Comparison of ENCODE assay signal across 9 cellular contexts in genomic region chr5:132753135-132753987, GRCh38. TPM values are rescaled to one million over a fixed set of nuclear protein-coding genes. Genes with fewer than 3 reads are reported as not detected.
DNase-seq lines count a peak whose midpoint lies in the region; ATAC-seq and TF ChIP-seq lines count a peak whose summit lies in the region.
"Had no signal": no experiment of that assay in that cellular context is flagged by ENCODE, and none has a peak within 500 bp of the region (broad histone marks: within the 10 kb centered on the region; RNA-seq: fewer than 3 reads in every experiment).

No MANE protein-coding gene starts in this region.

- no peak for DNase-seq in CD4-positive, CD25-positive, alpha-beta regulatory T cell
- no peak for DNase-seq in HFFc6
- no peak for DNase-seq in activated naive CD8-positive, alpha-beta T cell treated with anti-CD3 and anti-CD28 coated beads, Interleukin-2, amount 50 U/mL, for 24 hours
- DNase-seq in right lobe of liver, result no peak
- DNase-seq in neuronal stem cell (ENCODE audit: low spot score), result no peak
- DNase-seq in CD1c-positive myeloid dendritic cell (ENCODE audit: extremely low spot score), result no peak

- 40% methylated on average over 1 of the region's 2 CpGs for WGBS in right lobe of liver (ENCODE audit: insufficient coverage, low coverage, low lambda C conversion rate, missing lambda C conversion rate)
- WGBS in neuronal stem cell (ENCODE audit: extremely low coverage in 2 of 2, insufficient read length in 2 of 2, insufficient replicate concordance in 1 of 2), 2 donors, result no CpG with 5 or more reads among the region's 2 CpGs

- H3K23ac ChIP-seq in neuronal stem cell (ENCODE audit: low read depth, low read length, poor library complexity), result no peak overlapping the region

- H3K4me1 Mint-ChIP-seq in CD4-positive, CD25-positive, alpha-beta regulatory T cell, result peaks cover 17 to 29% (median 23%) of the 10 kb centered on the region in 4 donors
- H3K4me1 Mint-ChIP-seq in HFFc6 (ENCODE audit: low read depth), result no peaks in the 10 kb centered on the region
- H3K4me1 Mint-ChIP-seq in activated naive CD8-positive, alpha-beta T cell treated with anti-CD3 and anti-CD28 coated beads, Interleukin-2, amount 50 U/mL, for 24 hours, result peaks cover 29% of the 10 kb centered on the region

- no peak for TF ChIP-seq POLR2A in right lobe of liver (IDR thresholded peaks at IDR 0.05)

- no peak overlapping the region for H3K14ac ChIP-seq in neuronal stem cell (ENCODE audit: low read length)

- peaks cover 18% of the 10 kb centered on the region for H3K36me3 Mint-ChIP-seq in CD4-positive, CD25-positive, alpha-beta regulatory T cell
- peaks cover 1% of the 10 kb centered on the region; the same call in 1 of the 2 replicates for H3K36me3 Mint-ChIP-seq in HFFc6 (ENCODE audit: low read depth)
- no peaks in the 10 kb centered on the region for H3K36me3 Mint-ChIP-seq in activated naive CD8-positive, alpha-beta T cell treated with anti-CD3 and anti-CD28 coated beads, Interleukin-2, amount 50 U/mL, for 24 hours (ENCODE audit: low read depth)

- ATAC-seq in CD4-positive, CD25-positive, alpha-beta regulatory T cell (ENCODE audit: low read depth in 2 of 2), result no peak
- ATAC-seq in activated naive CD8-positive, alpha-beta T cell treated with anti-CD3 and anti-CD28 coated beads, Interleukin-2, amount 50 U/mL, for 24 hours, result peak; percentile 54
- ATAC-seq in right lobe of liver, result peak; percentile 40 to 63 (median 44)
- ATAC-seq in GM18909 (IDR thresholded peaks at IDR 0.05; ENCODE audit: poor library complexity, unreplicated experiment), result no peak
- ATAC-seq in GM21390 (IDR thresholded peaks at IDR 0.05; ENCODE audit: unreplicated experiment), result no peak

- peak overlapping the region; percentile 12 to 76 (median 15) for H3K27ac Mint-ChIP-seq in CD4-positive, CD25-positive, alpha-beta regulatory T cell
- no peak overlapping the region for H3K27ac Mint-ChIP-seq in HFFc6
- no peak overlapping the region for H3K27ac Mint-ChIP-seq in activated naive CD8-positive, alpha-beta T cell treated with anti-CD3 and anti-CD28 coated beads, Interleukin-2, amount 50 U/mL, for 24 hours

- no peak overlapping the region for H2BK120ac ChIP-seq in neuronal stem cell (ENCODE audit: low read depth, low read length)

- H3K4me3 Mint-ChIP-seq in CD4-positive, CD25-positive, alpha-beta regulatory T cell, result no peak overlapping the region
- no peak overlapping the region for H3K4me3 Mint-ChIP-seq in HFFc6
- H3K4me3 Mint-ChIP-seq in activated naive CD8-positive, alpha-beta T cell treated with anti-CD3 and anti-CD28 coated beads, Interleukin-2, amount 50 U/mL, for 24 hours, result no peak overlapping the region

- no peak overlapping the region for H2BK12ac ChIP-seq in neuronal stem cell (ENCODE audit: low read length)

- H3K27ac ChIP-seq in CD4-positive, CD25-positive, alpha-beta regulatory T cell (ENCODE audit: insufficient read depth, low read length, poor library complexity, severe bottlenecking), result no peak overlapping the region
- H3K27ac ChIP-seq in right lobe of liver, result no peak overlapping the region
- H3K27ac ChIP-seq in neuronal stem cell (replicated peaks; ENCODE audit: low read length), result no peak overlapping the region

- no peaks in the 10 kb centered on the region for H3K27me3 ChIP-seq in CD4-positive, CD25-positive, alpha-beta regulatory T cell (ENCODE audit: control insufficient read depth, insufficient read depth, low read length)
- H3K27me3 ChIP-seq in right lobe of liver (no peaks in the 10 kb centered on the region), neuronal stem cell (ENCODE audit: control insufficient read depth in 3 of 3, insufficient read depth in 3 of 3, low read depth in 1 of 3, low read length in 3 of 3) (peaks cover 0 to 15% (median 14%) of the 10 kb centered on the region in 3 experiments)

- no peaks in the 10 kb centered on the region for H3K9me3 ChIP-seq in CD4-positive, CD25-positive, alpha-beta regulatory T cell (ENCODE audit: control insufficient read depth in 2 of 2, low read length in 2 of 2)
- H3K9me3 ChIP-seq in right lobe of liver (no peaks in the 10 kb centered on the region), neuronal stem cell (replicated peaks in 1 of 2; ENCODE audit: control insufficient read depth in 2 of 2, insufficient read depth in 1 of 2, low read depth in 1 of 2, low read length in 2 of 2) (no peaks in the 10 kb centered on the region)

- H2AK5ac ChIP-seq in neuronal stem cell (ENCODE audit: low read depth, low read length), result no peak overlapping the region

- H4K91ac ChIP-seq in neuronal stem cell (ENCODE audit: low read depth, low read length, poor library complexity), result no peak overlapping the region

- TF ChIP-seq CTCF in HFFc6 (IDR thresholded peaks at IDR 0.05), result peak; percentile 31; the same call in 1 of the 2 replicates
- TF ChIP-seq CTCF in right lobe of liver (IDR thresholded peaks at IDR 0.05), result peak in 2 of 4 donors; percentile 8 to 9

- H2BK15ac ChIP-seq in neuronal stem cell (ENCODE audit: low read length), result no peak overlapping the region

- H3K4me3 ChIP-seq in CD4-positive, CD25-positive, alpha-beta regulatory T cell (ENCODE audit: low read depth, low read length), result no peak overlapping the region
- H3K4me3 ChIP-seq in right lobe of liver (no peak overlapping the region), neuronal stem cell (ENCODE audit: low read length in 2 of 2) (no peak overlapping the region)

- no peak overlapping the region for H2BK5ac ChIP-seq in neuronal stem cell (ENCODE audit: low read length)

- H3K9ac ChIP-seq in neuronal stem cell (ENCODE audit: low read depth, low read length, poor library complexity), result no peak overlapping the region

- no peaks in the 10 kb centered on the region for H3K27me3 Mint-ChIP-seq in CD4-positive, CD25-positive, alpha-beta regulatory T cell
- H3K27me3 Mint-ChIP-seq in HFFc6 (ENCODE audit: insufficient read depth), result peaks cover 13% of the 10 kb centered on the region
- H3K27me3 Mint-ChIP-seq in activated naive CD8-positive, alpha-beta T cell treated with anti-CD3 and anti-CD28 coated beads, Interleukin-2, amount 50 U/mL, for 24 hours, result peaks cover 3% of the 10 kb centered on the region

- no peak overlapping the region for H3K4me2 ChIP-seq in neuronal stem cell (ENCODE audit: insufficient read depth, low read length, poor library complexity, severe bottlenecking)

- no peak overlapping the region for H2AFZ ChIP-seq in neuronal stem cell (ENCODE audit: low read length)

- intact Hi-C loops in right lobe of liver (cut with DNase I), result loop anchor here in 1 of 2 donors (10.0 kb wide), 1 partner anchor 61 kb away; the partner anchor contains the start of gene SOWAHA

- no peak overlapping the region for H4K8ac ChIP-seq in neuronal stem cell (ENCODE audit: low read depth, low read length)

- no peaks in the 10 kb centered on the region for H3K4me1 ChIP-seq in CD4-positive, CD25-positive, alpha-beta regulatory T cell (ENCODE audit: control insufficient read depth, insufficient read depth, low read length, poor library complexity, severe bottlenecking)
- H3K4me1 ChIP-seq in right lobe of liver (no peaks in the 10 kb centered on the region), neuronal stem cell (ENCODE audit: control insufficient read depth in 2 of 2, insufficient read depth in 1 of 2, low read depth in 1 of 2, low read length in 2 of 2) (peaks cover 0 to 17% of the 10 kb centered on the region in 2 donors)

- H3K36me3 ChIP-seq in CD4-positive, CD25-positive, alpha-beta regulatory T cell (ENCODE audit: control insufficient read depth, insufficient read depth, low read length), result no peaks in the 10 kb centered on the region
- peaks cover 0 to 2% (median 0%) of the 10 kb centered on the region in 4 donors for H3K36me3 ChIP-seq in right lobe of liver
- H3K36me3 ChIP-seq in neuronal stem cell (replicated peaks in 1 of 2; ENCODE audit: control insufficient read depth in 2 of 2, insufficient read depth in 2 of 2, low read length in 2 of 2), result peaks cover 3 to 13% of the 10 kb centered on the region in 2 donors

- no peak overlapping the region for H3K4ac ChIP-seq in neuronal stem cell (ENCODE audit: low read length)

- no peaks in the 10 kb centered on the region for H3K79me1 ChIP-seq in neuronal stem cell (ENCODE audit: low read depth, low read length)

- peaks cover 0 to 1% (median 0%) of the 10 kb centered on the region in 7 donors for H3K9me3 Mint-ChIP-seq in CD4-positive, CD25-positive, alpha-beta regulatory T cell
- H3K9me3 Mint-ChIP-seq in HFFc6, result no peaks in the 10 kb centered on the region
- H3K9me3 Mint-ChIP-seq in activated naive CD8-positive, alpha-beta T cell treated with anti-CD3 and anti-CD28 coated beads, Interleukin-2, amount 50 U/mL, for 24 hours, result no peaks in the 10 kb centered on the region

- H3K18ac ChIP-seq in neuronal stem cell (ENCODE audit: low read length), result no peak overlapping the region

RNA-seq across cellular contexts. Expression of gene CCNI2, which starts 6.1 kb away (rescaled TPM):
- total RNA-seq in CD4-positive, CD25-positive, alpha-beta regulatory T cell, result 9.2 TPM
- 1 to 10 TPM; 2.1 to 2.8 (median 2.6) TPM for polyA plus RNA-seq in CD4-positive, CD25-positive, alpha-beta regulatory T cell
- not detected for total RNA-seq in HFFc6 (2021; fragmentation: NEBNext Ultra II Directional; extraction: Animal tissue kit (Norgen Biotek cat#: 25700))
- total RNA-seq in right lobe of liver, result under 1 TPM in 1 of 6 experiments, not detected in 5; 0.11 TPM
- polyA plus RNA-seq in neuronal stem cell (2013, experiment 1 of 2), result 0.17 TPM
- polyA plus RNA-seq in neuronal stem cell (2013, experiment 2 of 2), result 0.14 TPM
- total RNA-seq: RPMI7951 had no signal

RNA-seq across cellular contexts. Expression of gene KIF3A, which starts 16.0 kb away (rescaled TPM):
- total RNA-seq in CD4-positive, CD25-positive, alpha-beta regulatory T cell, result 12.5 TPM
- 10 to 100 TPM in 3 of 4 donors, 1 to 10 TPM in 1; 9.9 to 13.2 (median 11.6) TPM for polyA plus RNA-seq in CD4-positive, CD25-positive, alpha-beta regulatory T cell
- 10 to 100 TPM; 12.9 to 15.4 (median 14.9) TPM for total RNA-seq in HFFc6 (2021; fragmentation: NEBNext Ultra II Directional; extraction: Animal tissue kit (Norgen Biotek cat#: 25700))
- total RNA-seq in right lobe of liver, result 1 to 10 TPM; 1.3 to 4.2 (median 2.1) TPM
- 15.7 TPM for polyA plus RNA-seq in neuronal stem cell (2013, experiment 1 of 2)
- 17.9 TPM for polyA plus RNA-seq in neuronal stem cell (2013, experiment 2 of 2)

RNA-seq across cellular contexts. Expression of gene SEPTIN8, which starts 23.7 kb away (rescaled TPM):
- total RNA-seq in CD4-positive, CD25-positive, alpha-beta regulatory T cell, result 12.4 TPM
- 1 to 10 TPM in 2 of 4 donors, under 1 TPM in 2; 0.46 to 1.5 (median 0.99) TPM for polyA plus RNA-seq in CD4-positive, CD25-positive, alpha-beta regulatory T cell
- 10 to 100 TPM; 53.9 to 67.1 (median 59.2) TPM for total RNA-seq in HFFc6 (2021; fragmentation: NEBNext Ultra II Directional; extraction: Animal tissue kit (Norgen Biotek cat#: 25700))
- total RNA-seq in right lobe of liver, result 10 to 100 TPM in 5 of 6 experiments, 1 to 10 TPM in 1; 8.0 to 15.9 (median 13.3) TPM
- polyA plus RNA-seq in neuronal stem cell (2013, experiment 1 of 2), result 53.7 TPM
- 53.2 TPM for polyA plus RNA-seq in neuronal stem cell (2013, experiment 2 of 2)

RNA-seq across cellular contexts. Expression of gene SOWAHA, which starts 59.7 kb away (rescaled TPM):
- not detected for total RNA-seq in CD4-positive, CD25-positive, alpha-beta regulatory T cell
- polyA plus RNA-seq in CD4-positive, CD25-positive, alpha-beta regulatory T cell, result not detected
- total RNA-seq in HFFc6 (2021; fragmentation: NEBNext Ultra II Directional; extraction: Animal tissue kit (Norgen Biotek cat#: 25700)), result not detected
- total RNA-seq in right lobe of liver, result 1 to 10 TPM in 5 of 6 experiments, under 1 TPM in 1; 0.95 to 4.7 (median 1.4) TPM
- 0.03 TPM for polyA plus RNA-seq in neuronal stem cell (2013, experiment 1 of 2)
- 0.01 TPM for polyA plus RNA-seq in neuronal stem cell (2013, experiment 2 of 2)
- total RNA-seq: RPMI7951 had no signal

Comparison
In these comparisons a context has a peak if more than half of its experiments do, and no peak if none do; other contexts are left out.
1. ATAC-seq: peak in activated naive CD8-positive, alpha-beta T cell treated with anti-CD3 and anti-CD28 coated beads, Interleukin-2, amount 50 U/mL, for 24 hours (single experiment) and right lobe of liver (4 of 4); none in CD4-positive, CD25-positive, alpha-beta regulatory T cell (0 of 2), GM18909 (single experiment) and GM21390 (single experiment).
2. H3K27ac Mint-ChIP-seq: peak in CD4-positive, CD25-positive, alpha-beta regulatory T cell (3 of 3); none in HFFc6 (single experiment) and activated naive CD8-positive, alpha-beta T cell treated with anti-CD3 and anti-CD28 coated beads, Interleukin-2, amount 50 U/mL, for 24 hours (single experiment).